In genomic region chr1:185559684-185560310, GRCh38 we compare ENCODE assay signal across 8 cellular contexts.
DNase-seq lines count a peak whose midpoint lies in the region; ATAC-seq, FAIRE-seq and TF ChIP-seq lines count a peak whose summit lies in the region.

No MANE protein-coding gene starts in this region.

- no peak overlapping the region; the same call in 1 of the 2 replicates for H2AFZ ChIP-seq in K562 (ENCODE audit: low read depth, low read length)

- H3K27me3 ChIP-seq in SJCRH30: no peaks in the 10 kb centered on the region
- H3K27me3 ChIP-seq in K562 (ENCODE audit: control insufficient read depth in 2 of 2, insufficient read depth in 2 of 2, low read length in 2 of 2): peaks cover 0 to 5% of the 10 kb centered on the region in 2 experiments; a peak in 3 of 5 replicates
- no peaks in the 10 kb centered on the region for H3K27me3 ChIP-seq in kidney epithelial cell (ENCODE audit: control insufficient read depth, insufficient read depth, low read length)
- H3K27me3 ChIP-seq in esophagus squamous epithelium: peaks cover 0 to 4% (median 0%) of the 10 kb centered on the region in 4 donors

- H3K9me3 Mint-ChIP-seq in stimulated activated naive CD8-positive, alpha-beta T cell treated with anti-CD3 and anti-CD28 coated beads, Interleukin-15, Interleukin-2, amounts not matched to agents 100 ng/mL and 50 ng/mL, for 24 hours: no peaks in the 10 kb centered on the region

- H3K36me3 ChIP-seq in SJCRH30: no peaks in the 10 kb centered on the region
- H3K36me3 ChIP-seq in K562 (ENCODE audit: control insufficient read depth, insufficient read depth, low read length): no peaks in the 10 kb centered on the region
- no peaks in the 10 kb centered on the region for H3K36me3 ChIP-seq in kidney epithelial cell (ENCODE audit: control insufficient read depth, insufficient read depth, low read length)
- no peaks in the 10 kb centered on the region for H3K36me3 ChIP-seq in esophagus squamous epithelium

- no peak for TF ChIP-seq EP300 in K562 (IDR thresholded peaks at IDR 0.05; ENCODE audit: low read length)

- H3K4me1 Mint-ChIP-seq in stimulated activated naive CD8-positive, alpha-beta T cell treated with anti-CD3 and anti-CD28 coated beads, Interleukin-15, Interleukin-2, amounts not matched to agents 100 ng/mL and 50 ng/mL, for 24 hours (ENCODE audit: low read depth): peaks cover 37% of the 10 kb centered on the region

- no peak for TF ChIP-seq POLR2A in K562 (conservative IDR thresholded peaks at IDR 0.05)
- TF ChIP-seq POLR2A in esophagus squamous epithelium (IDR thresholded peaks at IDR 0.05): no peak

- H3K36me3 Mint-ChIP-seq in stimulated activated naive CD8-positive, alpha-beta T cell treated with anti-CD3 and anti-CD28 coated beads, Interleukin-15, Interleukin-2, amounts not matched to agents 100 ng/mL and 50 ng/mL, for 24 hours (ENCODE audit: low read depth): no peaks in the 10 kb centered on the region

- POLR2A ChIA-PET in K562 (lab: Yijun Ruan, JAX): interaction anchor here (0.6 to 0.9 kb wide), 2 partner anchors 9 to 15 kb away, joined by 3 read pairs; no protein-coding TSS in a partner anchor

- intact Hi-C loops in K562 (cut with micrococcal nuclease): loop anchor here (5.0 to 10.0 kb wide), 2 partner anchors 242 to 355 kb away; partner anchors contain the start of gene IVNS1ABP
- intact Hi-C loops in esophagus squamous epithelium (cut with DNase I): no loop called here

- CTCF ChIA-PET in K562 (lab: Yijun Ruan, JAX; ENCODE audit: low intra/inter-chr PET ratio): no interaction called here

- in situ Hi-C loops in K562 (cut with MboI): no loop called here

- DNase-seq in ELR (ENCODE audit: low read depth) (peak; percentile 68), SJCRH30 (peak; percentile 7 to 22), K562 (ENCODE audit: extremely low read depth in 1 of 4, low spot score in 3 of 4) (peak; percentile 24 to 70 (median 46)), kidney epithelial cell (ENCODE audit: low read depth) (no peak), esophagus squamous epithelium (lab: John Stamatoyannopoulos, UW) (no peak)

- peak overlapping the region; percentile 31 for H3K4me3 Mint-ChIP-seq in stimulated activated naive CD8-positive, alpha-beta T cell treated with anti-CD3 and anti-CD28 coated beads, Interleukin-15, Interleukin-2, amounts not matched to agents 100 ng/mL and 50 ng/mL, for 24 hours

- H4K20me1 ChIP-seq in K562 (replicated peaks; ENCODE audit: control insufficient read depth, insufficient read depth, low read length): no peaks in the 10 kb centered on the region

- no peak overlapping the region for H3K27ac ChIP-seq in SJCRH30
- no peak overlapping the region for H3K27ac ChIP-seq in K562 (ENCODE audit: extremely low read depth, low read depth, low read length)
- H3K27ac ChIP-seq in esophagus squamous epithelium: no peak overlapping the region

- no peak overlapping the region for H3K4me2 ChIP-seq in K562 (ENCODE audit: insufficient read depth, low read length)

- no peak overlapping the region for H3K9ac ChIP-seq in K562 (ENCODE audit: insufficient read depth in 1 of 2, low read depth in 2 of 2, low read length in 2 of 2)

- no peaks in the 10 kb centered on the region for H3K9me1 ChIP-seq in K562 (ENCODE audit: control insufficient read depth, insufficient read depth, low read length)

- H3K4me3 ChIP-seq in SJCRH30: no peak overlapping the region
- no peak overlapping the region for H3K4me3 ChIP-seq in K562
- no peak overlapping the region for H3K4me3 ChIP-seq in kidney epithelial cell (ENCODE audit: low read depth, low read length)
- no peak overlapping the region for H3K4me3 ChIP-seq in esophagus squamous epithelium

- no peaks in the 10 kb centered on the region for H3K79me2 ChIP-seq in K562 (ENCODE audit: control insufficient read depth, insufficient read depth, low read length)

- peak; percentile 95 for ATAC-seq in GM19468 (IDR thresholded peaks at IDR 0.05; ENCODE audit: extremely low read depth, unreplicated experiment)
- ATAC-seq in HG03460 (IDR thresholded peaks at IDR 0.05; ENCODE audit: unreplicated experiment): peak; percentile 95
- ATAC-seq in K562: peak; percentile 99

- H3K27me3 Mint-ChIP-seq in stimulated activated naive CD8-positive, alpha-beta T cell treated with anti-CD3 and anti-CD28 coated beads, Interleukin-15, Interleukin-2, amounts not matched to agents 100 ng/mL and 50 ng/mL, for 24 hours: no peaks in the 10 kb centered on the region

- H3K9me3 ChIP-seq in SJCRH30 (replicated peaks) (no peaks in the 10 kb centered on the region), K562 (replicated peaks; ENCODE audit: control insufficient read depth, insufficient read depth, low read depth, low read length) (no peaks in the 10 kb centered on the region), esophagus squamous epithelium (no peaks in the 10 kb centered on the region)

- BruUV-seq in K562 (replicated peaks; lab: Mats Ljungman, UMichigan): no TSS peak

- H3K27ac Mint-ChIP-seq in stimulated activated naive CD8-positive, alpha-beta T cell treated with anti-CD3 and anti-CD28 coated beads, Interleukin-15, Interleukin-2, amounts not matched to agents 100 ng/mL and 50 ng/mL, for 24 hours: peak overlapping the region; percentile 71

- FAIRE-seq in K562 (lab: Jason Lieb, UNC): peak; percentile 94

- peak; percentile 54 to 81 for TF ChIP-seq RAD21 in K562 (CRISPR knock-in tag; conservative IDR thresholded peaks at IDR 0.05 in 1 of 2, IDR thresholded peaks at IDR 0.05 in 1 of 2)

- TF ChIP-seq CTCF in K562 (IDR thresholded peaks at IDR 0.05 in 2 of 3, conservative IDR thresholded peaks at IDR 0.05 in 1 of 3; ENCODE audit: insufficient read depth in 2 of 3, low read depth in 1 of 3, low read length in 3 of 3): peak; percentile 57 to 67 (median 65)
- peak; percentile 39 for TF ChIP-seq CTCF in kidney epithelial cell (IDR thresholded peaks at IDR 0.05; ENCODE audit: insufficient read depth, low read length, poor library complexity, severe bottlenecking)
- peak in 3 of 6 experiments; percentile 38 to 54 (median 40) for TF ChIP-seq CTCF in esophagus squamous epithelium (IDR thresholded peaks at IDR 0.05)

- H3K4me1 ChIP-seq in SJCRH30 (no peaks in the 10 kb centered on the region), K562 (replicated peaks in 1 of 2; ENCODE audit: control insufficient read depth in 2 of 2, insufficient read depth in 2 of 2, low read length in 2 of 2) (no peaks in the 10 kb centered on the region), esophagus squamous epithelium (peaks cover 0 to 30% (median 0%) of the 10 kb centered on the region in 3 donors)

- 17% methylated on average over 3 of the region's 3 CpGs for WGBS in K562 (ENCODE audit: insufficient coverage, low coverage, missing lambda C conversion rate)
- WGBS in esophagus squamous epithelium, 2 donors: 80 to 83% methylated on average over 3 of the region's 3 CpGs

TF ChIP-seq in K562, 482 proteins besides CTCF, POLR2A, EP300 and RAD21 (continues in another document):
- TF ChIP-seq PHB2 (IDR thresholded peaks at IDR 0.05; ENCODE audit: low read depth) (no peak), CEBPB (tag; IDR thresholded peaks at IDR 0.05) (peak; percentile 25; the same call in 1 of the 2 replicates), RCOR1 (IDR thresholded peaks at IDR 0.05; ENCODE audit: borderline replicate concordance in 1 of 2, low read depth in 2 of 2, low read length in 2 of 2) (0 out of 4 replicates have a peak, but pooled peaks of 1 of the 2 experiments have one; percentile 25), ESRRA (IDR thresholded peaks at IDR 0.05; ENCODE audit: borderline replicate concordance, low read depth) (peak; percentile 71), SOX6 (IDR thresholded peaks at IDR 0.05) (peak; percentile 22; the same call in 1 of the 2 replicates), ZKSCAN8 (CRISPR knock-in tag; IDR thresholded peaks at IDR 0.05) (0 out of 2 replicates have a peak, but pooled peaks have one; percentile 35), IRF1 (CRISPR knock-in tag; IDR thresholded peaks at IDR 0.05; ENCODE audit: borderline replicate concordance) (no peak), SPI1 (IDR thresholded peaks at IDR 0.05; ENCODE audit: borderline replicate concordance, low read depth, low read length) (peak; percentile 55; the same call in 1 of the 2 replicates), FOXA1 (IDR thresholded peaks at IDR 0.05; ENCODE audit: borderline replicate concordance) (no peak), CTBP1 (IDR thresholded peaks at IDR 0.05; ENCODE audit: borderline replicate concordance) (peak; percentile 63)
- TF ChIP-seq, protein P1, sequence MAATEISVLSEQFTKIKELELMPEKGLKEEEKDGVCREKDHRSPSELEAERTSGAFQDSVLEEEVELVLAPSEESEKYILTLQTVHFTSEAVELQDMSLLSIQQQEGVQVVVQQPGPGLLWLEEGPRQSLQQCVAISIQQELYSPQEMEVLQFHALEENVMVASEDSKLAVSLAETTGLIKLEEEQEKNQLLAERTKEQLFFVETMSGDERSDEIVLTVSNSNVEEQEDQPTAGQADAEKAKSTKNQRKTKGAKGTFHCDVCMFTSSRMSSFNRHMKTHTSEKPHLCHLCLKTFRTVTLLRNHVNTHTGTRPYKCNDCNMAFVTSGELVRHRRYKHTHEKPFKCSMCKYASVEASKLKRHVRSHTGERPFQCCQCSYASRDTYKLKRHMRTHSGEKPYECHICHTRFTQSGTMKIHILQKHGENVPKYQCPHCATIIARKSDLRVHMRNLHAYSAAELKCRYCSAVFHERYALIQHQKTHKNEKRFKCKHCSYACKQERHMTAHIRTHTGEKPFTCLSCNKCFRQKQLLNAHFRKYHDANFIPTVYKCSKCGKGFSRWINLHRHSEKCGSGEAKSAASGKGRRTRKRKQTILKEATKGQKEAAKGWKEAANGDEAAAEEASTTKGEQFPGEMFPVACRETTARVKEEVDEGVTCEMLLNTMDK (IDR thresholded peaks at IDR 0.05; ENCODE audit: borderline replicate concordance, insufficient read depth, low read depth, low read length, poor library complexity, severe bottlenecking): peak; percentile 70
- TF ChIP-seq, protein P2, sequence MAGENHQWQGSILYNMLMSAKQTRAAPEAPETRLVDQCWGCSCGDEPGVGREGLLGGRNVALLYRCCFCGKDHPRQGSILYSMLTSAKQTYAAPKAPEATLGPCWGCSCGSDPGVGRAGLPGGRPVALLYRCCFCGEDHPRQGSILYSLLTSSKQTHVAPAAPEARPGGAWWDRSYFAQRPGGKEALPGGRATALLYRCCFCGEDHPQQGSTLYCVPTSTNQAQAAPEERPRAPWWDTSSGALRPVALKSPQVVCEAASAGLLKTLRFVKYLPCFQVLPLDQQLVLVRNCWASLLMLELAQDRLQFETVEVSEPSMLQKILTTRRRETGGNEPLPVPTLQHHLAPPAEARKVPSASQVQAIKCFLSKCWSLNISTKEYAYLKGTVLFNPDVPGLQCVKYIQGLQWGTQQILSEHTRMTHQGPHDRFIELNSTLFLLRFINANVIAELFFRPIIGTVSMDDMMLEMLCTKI (IDR thresholded peaks at IDR 0.05; ENCODE audit: partially characterized antibody): no peak

Comparison
In these comparisons a context has a peak if more than half of its experiments do, and no peak if none do; other contexts are left out.
1. DNase-seq: peak in ELR (single experiment), SJCRH30 (2 of 2) and K562 (4 of 4); none in kidney epithelial cell (single experiment) and esophagus squamous epithelium (single experiment).
2. Peak in every context shown above with its lines, with median percentiles within 50 percentile points of each other: ATAC-seq.